Comparison of ENCODE assay signal across 11 cellular contexts in genomic region chr12:130714091-130714590, GRCh38. TPM values are rescaled to one million over a fixed set of nuclear protein-coding genes. Genes with fewer than 3 reads are reported as not detected.
DNase-seq lines count a peak whose midpoint lies in the region; ATAC-seq, FAIRE-seq and TF ChIP-seq lines count a peak whose summit lies in the region.
"Had no signal": no experiment of that assay in that cellular context is flagged by ENCODE, and none has a peak within 500 bp of the region (broad histone marks: within the 10 kb centered on the region; RNA-seq: fewer than 3 reads in every experiment).

No MANE protein-coding gene starts in this region.

- peaks cover 56% of the 10 kb centered on the region for H3K27me3 Mint-ChIP-seq in activated naive CD8-positive, alpha-beta T cell treated with anti-CD3 and anti-CD28 coated beads, Interleukin-2, amount 10 ng/mL, durations not matched to agents 7 days and 5 days
- peaks cover 71% of the 10 kb centered on the region for H3K27me3 Mint-ChIP-seq in activated naive CD8-positive, alpha-beta T cell treated with anti-CD3 and anti-CD28 coated beads for 36 hours

- H3K36me3 Mint-ChIP-seq in activated naive CD8-positive, alpha-beta T cell treated with anti-CD3 and anti-CD28 coated beads, Interleukin-2, amount 10 ng/mL, durations not matched to agents 7 days and 5 days = no peaks in the 10 kb centered on the region
- H3K36me3 Mint-ChIP-seq in activated naive CD8-positive, alpha-beta T cell treated with anti-CD3 and anti-CD28 coated beads for 36 hours = no peaks in the 10 kb centered on the region

- H3K4me2 ChIP-seq in GM12878 (ENCODE audit: control insufficient read depth, insufficient read depth) = peak overlapping the region; percentile 38; the same call in 1 of the 2 replicates

- in situ Hi-C loops in GM12878 (cut with MboI) = no loop called here

- BruUV-seq in GM12878 (replicated peaks; lab: Mats Ljungman, UMichigan) = no TSS peak

- H3K9me3 ChIP-seq in GM12878 (replicated peaks; ENCODE audit: control insufficient read depth, insufficient read depth, low read length) = no peaks in the 10 kb centered on the region
- H3K9me3 ChIP-seq in mucosa of rectum (ENCODE audit: control insufficient read depth in 2 of 2, low read length in 2 of 2) = peaks cover 3 to 4% of the 10 kb centered on the region in 2 donors
- H3K9me3 ChIP-seq in upper lobe of right lung = no peaks in the 10 kb centered on the region

- H3K27ac ChIP-seq in GM12878 (ENCODE audit: control insufficient read depth, insufficient read depth) = no peak overlapping the region
- H3K27ac ChIP-seq in mucosa of rectum (ENCODE audit: low read depth in 2 of 2, low read length in 2 of 2) = no peak overlapping the region
- no peak overlapping the region for H3K27ac ChIP-seq in upper lobe of right lung

- TF ChIP-seq CTCF in GM12878 (IDR thresholded peaks at IDR 0.05 in 2 of 3, conservative IDR thresholded peaks at IDR 0.05 in 1 of 3; ENCODE audit: control insufficient read depth in 2 of 3, extremely low read depth in 1 of 3, insufficient read depth in 1 of 3, low read depth in 3 of 3, low read length in 3 of 3) (no peak), upper lobe of right lung (IDR thresholded peaks at IDR 0.05) (no peak)

- H3K4me3 Mint-ChIP-seq in activated naive CD8-positive, alpha-beta T cell treated with anti-CD3 and anti-CD28 coated beads, Interleukin-2, amount 10 ng/mL, durations not matched to agents 7 days and 5 days = peak overlapping the region; percentile 50
- H3K4me3 Mint-ChIP-seq in activated naive CD8-positive, alpha-beta T cell treated with anti-CD3 and anti-CD28 coated beads for 36 hours = no peak overlapping the region

- H3K27ac Mint-ChIP-seq in activated naive CD8-positive, alpha-beta T cell treated with anti-CD3 and anti-CD28 coated beads, Interleukin-2, amount 10 ng/mL, durations not matched to agents 7 days and 5 days = no peak overlapping the region
- H3K27ac Mint-ChIP-seq in activated naive CD8-positive, alpha-beta T cell treated with anti-CD3 and anti-CD28 coated beads for 36 hours = no peak overlapping the region

- POLR2A ChIA-PET in activated naive CD8-positive, alpha-beta T cell treated with anti-CD3 and anti-CD28 coated beads, Interleukin-2, amount 10 ng/mL, durations not matched to agents 7 days and 5 days (lab: Charles Lee) = no interaction called here
- POLR2A ChIA-PET in GM12878 (lab: Charles Lee) = interaction anchor here (1.1 kb wide), 1 partner anchor 18 kb away, joined by 3 read pairs; no protein-coding TSS in a partner anchor

- no peaks in the 10 kb centered on the region for H4K20me1 ChIP-seq in GM12878 (ENCODE audit: control insufficient read depth, insufficient read depth)

- intact Hi-C loops in GM12878 (cut with micrococcal nuclease; ENCODE audit: unreplicated experiment) (loop anchor here (10.0 kb wide), 1 partner anchor 139 kb away; no protein-coding TSS in a partner anchor), upper lobe of right lung (cut with DNase I) (no loop called here)

- no peaks in the 10 kb centered on the region for H3K4me1 Mint-ChIP-seq in activated naive CD8-positive, alpha-beta T cell treated with anti-CD3 and anti-CD28 coated beads, Interleukin-2, amount 10 ng/mL, durations not matched to agents 7 days and 5 days
- H3K4me1 Mint-ChIP-seq in activated naive CD8-positive, alpha-beta T cell treated with anti-CD3 and anti-CD28 coated beads for 36 hours = peaks cover 10% of the 10 kb centered on the region

- H3K4me3 ChIP-seq in GM12878 (peak overlapping the region; percentile 50), mucosa of rectum (ENCODE audit: low read length in 2 of 2) (peak overlapping the region; percentile 2 to 30), upper lobe of right lung (peak overlapping the region; percentile 25)

- DNase-seq in activated naive CD8-positive, alpha-beta T cell treated with anti-CD3 and anti-CD28 coated beads, Interleukin-2, amount 10 ng/mL, durations not matched to agents 7 days and 5 days = no peak
- no peak for DNase-seq in activated naive CD8-positive, alpha-beta T cell treated with anti-CD3 and anti-CD28 coated beads for 36 hours
- DNase-seq in GM12878 (ENCODE audit: low read depth, low spot score) (no peak), upper lobe of right lung (no peak), HuH-7 (ENCODE audit: low spot score) (no peak), HUDEP-2 (lab: John Stamatoyannopoulos, UW; ENCODE audit: unreplicated experiment in 76 of 76) (no peak), NCI-H1436 (lab: John Stamatoyannopoulos, UW) (no peak)
- DNase-seq: activated T-cell treated with anti-CD3 and anti-CD28 coated beads, Interleukin-2, amount 50 U/mL, for 1 hour; Caco-2 had no signal

- H3K4me1 ChIP-seq in GM12878 (ENCODE audit: control insufficient read depth, insufficient read depth, low read length) (no peaks in the 10 kb centered on the region), mucosa of rectum (ENCODE audit: control insufficient read depth in 2 of 2, insufficient read depth in 2 of 2, low read length in 2 of 2) (no peaks in the 10 kb centered on the region), upper lobe of right lung (peaks cover 3% of the 10 kb centered on the region)
- H3K4me1 ChIP-seq: Caco-2 had no signal

- no peak for FAIRE-seq in GM12878 (lab: Jason Lieb, UNC)

- CTCF ChIA-PET in GM12878 (lab: Yijun Ruan, JAX) = interaction anchor here (1.2 kb wide), 1 partner anchor 34 kb away, joined by 3 read pairs; no protein-coding TSS in a partner anchor

- TF ChIP-seq EP300 in GM12878 (IDR thresholded peaks at IDR 0.05; ENCODE audit: borderline replicate concordance in 1 of 2, control insufficient read depth in 1 of 2, low read depth in 2 of 2, low read length in 2 of 2) = no peak

- SMC1A ChIA-PET in GM12878 (lab: Charles Lee; ENCODE audit: uncharacterized antibody, unreplicated experiment) = interaction anchor here (1.6 kb wide), 1 partner anchor 34 kb away, joined by 6 read pairs; no protein-coding TSS in a partner anchor

- TF ChIP-seq RAD21 in GM12878 (IDR thresholded peaks at IDR 0.05; ENCODE audit: insufficient read depth, low read depth, low read length) = no peak

- RAD21 ChIA-PET in GM12878 (lab: Charles Lee; ENCODE audit: unreplicated experiment) = interaction anchor here (1.1 to 1.9 kb wide), 3 partner anchors 34 to 233 kb away, joined by 3 to 6 read pairs (median 5); no protein-coding TSS in a partner anchor

- ATAC-seq in activated naive CD8-positive, alpha-beta T cell treated with anti-CD3 and anti-CD28 coated beads, Interleukin-2, amount 10 ng/mL, durations not matched to agents 7 days and 5 days (ENCODE audit: low read depth) = peak; percentile 69
- ATAC-seq in GM12878 (peak; percentile 63), upper lobe of right lung (peak; percentile 10)
- ATAC-seq: Panc1 had no signal

- peak overlapping the region; percentile 60; the same call in 1 of the 2 replicates for H3K9ac ChIP-seq in GM12878 (ENCODE audit: control insufficient read depth, insufficient read depth, low read length)
- H3K9ac ChIP-seq in mucosa of rectum (ENCODE audit: low read depth in 1 of 2, low read length in 2 of 2) = no peak overlapping the region

- H3K36me3 ChIP-seq in GM12878 (ENCODE audit: control insufficient read depth in 2 of 2, insufficient read depth in 2 of 2, low read length in 1 of 2) (no peaks in the 10 kb centered on the region), mucosa of rectum (ENCODE audit: control insufficient read depth in 2 of 2, insufficient read depth in 2 of 2, low read length in 2 of 2) (no peaks in the 10 kb centered on the region), upper lobe of right lung (no peaks in the 10 kb centered on the region)

- H2AFZ ChIP-seq in GM12878 (ENCODE audit: control insufficient read depth, low read depth, low read length) = no peak overlapping the region

- TF ChIP-seq POLR2A in GM12878 (IDR thresholded peaks at IDR 0.05; ENCODE audit: low read depth, low read length) = no peak

- H3K79me2 ChIP-seq in GM12878 (ENCODE audit: control insufficient read depth, insufficient read depth, low read length) = peaks cover 11% of the 10 kb centered on the region

- H3K27me3 ChIP-seq in GM12878 (replicated peaks in 1 of 2; ENCODE audit: control insufficient read depth in 2 of 2, insufficient read depth in 2 of 2, low read length in 1 of 2) = no peaks in the 10 kb centered on the region; a peak in 1 of 4 replicates
- peaks cover 14 to 31% of the 10 kb centered on the region in 2 donors for H3K27me3 ChIP-seq in mucosa of rectum (ENCODE audit: control insufficient read depth in 2 of 2, insufficient read depth in 2 of 2, low read length in 2 of 2)
- peaks cover 42% of the 10 kb centered on the region for H3K27me3 ChIP-seq in upper lobe of right lung

- WGBS in GM12878 (ENCODE audit: insufficient coverage, insufficient replicate concordance, low lambda C conversion rate, missing lambda C conversion rate) = 1% methylated on average over 20 of the region's 20 CpGs

- H3K9me3 Mint-ChIP-seq in activated naive CD8-positive, alpha-beta T cell treated with anti-CD3 and anti-CD28 coated beads, Interleukin-2, amount 10 ng/mL, durations not matched to agents 7 days and 5 days = no peaks in the 10 kb centered on the region
- H3K9me3 Mint-ChIP-seq in activated naive CD8-positive, alpha-beta T cell treated with anti-CD3 and anti-CD28 coated beads for 36 hours = no peaks in the 10 kb centered on the region

TF ChIP-seq in GM12878, 131 proteins besides CTCF, POLR2A, EP300 and RAD21 (continues in another document):
- peak in 1 of 2 experiments; percentile 16; a peak in 1 of 4 replicates for TF ChIP-seq BHLHE40 (IDR thresholded peaks at IDR 0.05; ENCODE audit: borderline replicate concordance in 1 of 2, low read depth in 2 of 2, low read length in 1 of 2)

RNA-seq across cellular contexts. Expression of gene RIMBP2, which starts 2.0 kb away (rescaled TPM):
- not detected for total RNA-seq in activated naive CD8-positive, alpha-beta T cell treated with anti-CD3 and anti-CD28 coated beads, Interleukin-2, amount 10 ng/mL, durations not matched to agents 7 days and 5 days
- not detected for total RNA-seq in activated naive CD8-positive, alpha-beta T cell treated with anti-CD3 and anti-CD28 coated beads for 36 hours
- 139 and 149 TPM in 2 replicates for total RNA-seq in GM12878 (2013; cell fraction: nucleolus; rRNA removed)
- total RNA-seq in GM12878 (2014; rRNA removed) (0.06 and 0.22 TPM in 2 replicates), GM12878 (2014; rRNA removed; fragmentation: Illumina TruSeq; extraction: Trizol) (0.04 and 0.09 TPM in 2 replicates), GM12878 (2021) (0.41 and 0.43 TPM in 2 replicates), upper lobe of right lung (0.09 TPM)
- 1.8 TPM for polyA plus RNA-seq in GM12878 (2011; ENCODE audit: low read depth)
- polyA plus RNA-seq in GM12878 (2011; rRNA removed) (1.4 and 2.9 TPM in 2 replicates), GM12878 (2014; fragmentation: Illumina TruSeq; extraction: Trizol) (0.07 TPM in 1 of 2 replicates, not detected in the other), GM12878 (2014; fragmentation: Nextera tagmentation; extraction: Ambion mirVana) (under 1 TPM in 1 of 2 experiments, not detected in 1; 0.04 TPM), GM12878 (2014; rRNA removed) (0.08 and 0.11 TPM in 2 replicates), GM12878 (2016; fragmentation: Nextera tagmentation; extraction: Ambion mirVana) (under 1 TPM; 0.06 to 0.24 TPM)
- 1.4 and 1.5 TPM in 2 replicates for polyA plus RNA-seq in GM12878 (2011; cell fraction: cytosol; rRNA removed)
- 9.4 and 9.6 TPM in 2 replicates for polyA plus RNA-seq in GM12878 (2011; cell fraction: nucleus; rRNA removed)
- 2.9 and 4.5 TPM in 2 replicates for polyA plus RNA-seq in GM12878 (2012)
- 2.0 and 3.5 TPM in 2 replicates for polyA minus RNA-seq in GM12878 (2011; rRNA and poly(A)+ RNA removed)
- polyA minus RNA-seq in GM12878 (2011; cell fraction: cytosol; rRNA and poly(A)+ RNA removed) = 0.52 and 0.80 TPM in 2 replicates
- 1.8 and 6.6 TPM in 2 replicates for polyA minus RNA-seq in GM12878 (2011; cell fraction: nucleus; rRNA and poly(A)+ RNA removed)
- total RNA-seq: Caco-2 had no signal

Comparison
In these comparisons a context has a peak if more than half of its experiments do, and no peak if none do; other contexts are left out.
1. ATAC-seq: peak in every context shown above with its lines; median percentile 69 in activated naive CD8-positive, alpha-beta T cell treated with anti-CD3 and anti-CD28 coated beads, Interleukin-2, amount 10 ng/mL, durations not matched to agents 7 days and 5 days; 63 in GM12878; 10 in upper lobe of right lung.